Comparison of ENCODE assay signal across 14 cellular contexts in genomic region chr10:123996302-123996701, GRCh38.
DNase-seq lines count a peak whose midpoint lies in the region; ATAC-seq and TF ChIP-seq lines count a peak whose summit lies in the region.
"Had no signal": no experiment of that assay in that cellular context is flagged by ENCODE, and none has a peak within 500 bp of the region (broad histone marks: within the 10 kb centered on the region; RNA-seq: fewer than 3 reads in every experiment).

No MANE protein-coding gene starts in this region.

- H3K27ac ChIP-seq in PC-9 (peak overlapping the region; percentile 99), foreskin keratinocyte (peak overlapping the region; percentile 87), spleen (peak overlapping the region in 7 of 8 donors; percentile 77 to 94 (median 84))
- H3K27ac ChIP-seq: psoas muscle, thyroid gland had no signal

- no peak for ATAC-seq in foreskin keratinocyte
- ATAC-seq in GM21447 (IDR thresholded peaks at IDR 0.05; ENCODE audit: unreplicated experiment), result no peak
- ATAC-seq: CD8-positive, alpha-beta T cell had no signal

- WGBS in spleen, 5 donors, result 70 to 83% (median 80%) methylated on average over 7 of the region's 7 CpGs

- CTCF ChIA-PET in PC-9 (lab: Charles Lee), result interaction anchor here (0.5 to 3.9 kb wide), 3 partner anchors 110 to 940 kb away, joined by 6 to 24 read pairs (median 7); no protein-coding TSS in a partner anchor

- H3K27me3 ChIP-seq in PC-9 (ENCODE audit: insufficient read depth, low read depth) (no peaks in the 10 kb centered on the region), foreskin keratinocyte (peaks cover 15% of the 10 kb centered on the region), spleen (replicated peaks in 1 of 7) (peaks cover 0 to 49% (median 27%) of the 10 kb centered on the region in 7 donors)

- H3K9me3 ChIP-seq in PC-9 (ENCODE audit: insufficient read depth, low read depth) (no peaks in the 10 kb centered on the region), spleen (no peaks in the 10 kb centered on the region)
- H3K9me3 ChIP-seq: psoas muscle, thyroid gland had no signal

- POLR2A ChIA-PET in PC-9 (lab: Charles Lee; ENCODE audit: unreplicated experiment), result interaction anchor here (0.7 to 0.8 kb wide), 2 partner anchors 95 to 110 kb away, joined by 3 to 5 read pairs; no protein-coding TSS in a partner anchor

- H3F3A ChIP-seq in PC-9 (ENCODE audit: insufficient read depth, low read depth), result peaks cover 26% of the 10 kb centered on the region

- no TSS peak for BruUV-seq in PC-9 (replicated peaks; lab: Mats Ljungman, UMichigan)

- TF ChIP-seq CTCF in PC-9 (conservative IDR thresholded peaks at IDR 0.05) (no peak), foreskin keratinocyte (conservative IDR thresholded peaks at IDR 0.05) (no peak), spleen (IDR thresholded peaks at IDR 0.05 in 8 of 11, conservative IDR thresholded peaks at IDR 0.05 in 3 of 11) (no peak)

- H3K4me1 ChIP-seq in PC-9 (replicated peaks; ENCODE audit: insufficient read depth) (peaks cover 35% of the 10 kb centered on the region), foreskin keratinocyte (peaks cover 12% of the 10 kb centered on the region), spleen (peaks cover 15 to 75% (median 44%) of the 10 kb centered on the region in 6 donors)

- H3K79me2 ChIP-seq in PC-9 (ENCODE audit: low read depth), result no peaks in the 10 kb centered on the region

- no peaks in the 10 kb centered on the region for H4K20me1 ChIP-seq in PC-9 (ENCODE audit: insufficient read depth)

- no peak for TF ChIP-seq POLR2A in spleen (IDR thresholded peaks at IDR 0.05)

- intact Hi-C loops in PC-9 (cut with micrococcal nuclease; ENCODE audit: unreplicated experiment), result loop anchor here (5.0 to 10.0 kb wide), 3 partner anchors 111 to 538 kb away; no protein-coding TSS in a partner anchor
- intact Hi-C loops in spleen (cut with DNase I; ENCODE audit: low total_unique reads), result no loop called here

- H3K4me3 ChIP-seq in PC-9 (no peak overlapping the region), spleen (peak overlapping the region in 1 of 8 donors; percentile 59)
- H3K4me3 ChIP-seq: thyroid gland had no signal

- H3K9me2 ChIP-seq in PC-9 (ENCODE audit: insufficient read depth), result no peaks in the 10 kb centered on the region

- H3K36me3 ChIP-seq in PC-9 (ENCODE audit: low read depth), result no peaks in the 10 kb centered on the region
- H3K36me3 ChIP-seq in spleen, result no peaks in the 10 kb centered on the region
- H3K36me3 ChIP-seq: thyroid gland had no signal

- DNase-seq in GM03348 (ENCODE audit: low spot score) (peak; percentile 1), PC-9 (no peak), foreskin keratinocyte (peak in 1 of 2 donors; percentile 18), spleen (no peak), NCI-H187 (lab: John Stamatoyannopoulos, UW) (no peak), HK-2 (ENCODE audit: unreplicated experiment) (no peak)
- no peak for DNase-seq in activated CD4-positive, alpha-beta T cell treated with anti-CD3 and anti-CD28 coated beads, Interleukin-2, amount 50 U/mL, for 4 hours
- DNase-seq: activated naive CD4-positive, alpha-beta T cell; GDM1; stimulated activated CD4-positive, alpha-beta T cell treated with anti-CD3 and anti-CD28 coated beads, Interleukin-1b, Interleukin-23, amount 100 ng/mL, for 48 hours had no signal

- H3K4me2 ChIP-seq in PC-9, result peak overlapping the region; percentile 83

- no peak overlapping the region for H2AFZ ChIP-seq in PC-9
